33 cellular contexts compared by ENCODE assay signal in the genomic region with DNA sequence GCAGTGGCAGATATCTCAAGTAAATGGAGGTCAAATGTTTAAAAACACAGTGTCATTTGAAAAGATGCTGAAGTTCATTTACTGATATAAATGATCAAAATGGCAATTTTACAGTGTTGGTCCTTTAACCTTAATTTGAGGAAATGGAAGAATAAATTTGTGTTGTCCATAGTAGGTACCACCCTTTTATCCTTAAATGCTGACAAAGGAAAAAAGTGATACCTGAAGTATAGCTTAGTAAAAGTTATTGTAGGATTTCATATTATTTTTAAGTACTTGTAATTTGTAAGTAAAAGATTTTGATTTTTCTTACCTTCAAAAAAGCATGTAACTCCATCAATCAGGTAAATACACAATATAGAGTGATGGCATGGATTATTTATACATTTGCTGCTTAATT.
"Had no signal": no experiment of that assay in that cellular context is flagged by ENCODE, and none has a peak within 500 bp of the region (broad histone marks: within the 10 kb centered on the region; RNA-seq: fewer than 3 reads in every experiment).

No MANE protein-coding gene starts in this region.

- ATAC-seq: activated naive CD4-positive, alpha-beta T cell treated with anti-CD3 and anti-CD28 coated beads, Interleukin-2, amount 50 U/mL, for 72 hours; activated naive CD8-positive, alpha-beta T cell treated with anti-CD3 and anti-CD28 coated beads, Interleukin-2, amount 50 U/mL, for 24 hours; activated T-cell treated with anti-CD3 and anti-CD28 coated beads, Interleukin-2, amount 50 U/mL, for 4 hours; activated T-cell treated with anti-CD3 and anti-CD28 coated beads, Interleukin-2, amount 50 U/mL, for 72 hours; activated T-helper 17 cell treated with anti-CD3 and anti-CD28 coated beads, Interleukin-2, amount 50 U/mL, for 72 hours; body of pancreas had no signal

- H3K36me3 ChIP-seq: adrenal gland, ascending aorta, brain microvascular endothelial cell, breast epithelium, cardiac muscle cell had no signal

- H3K27me3 ChIP-seq: adrenal gland, ascending aorta, body of pancreas, brain microvascular endothelial cell, breast epithelium, cardiac muscle cell had no signal

- H3K9me3 ChIP-seq: adrenal gland, ascending aorta had no signal

- H3K4me1 ChIP-seq: adrenal gland, ascending aorta, body of pancreas, breast epithelium had no signal

- H3K4me3 ChIP-seq: adrenal gland, ascending aorta, body of pancreas, breast epithelium, cardiac muscle cell had no signal

- H3K27ac ChIP-seq: adrenal gland, ascending aorta, body of pancreas, brain microvascular endothelial cell, breast epithelium, cardiac muscle cell had no signal

- FAIRE-seq: astrocyte, bronchial epithelial cell had no signal

- DNase-seq: activated effector memory CD4-positive, alpha-beta T cell treated with anti-CD3 and anti-CD28 coated beads, Interleukin-2, amount 50 U/mL, for 16 hours; activated effector memory CD4-positive, alpha-beta T cell treated with Interleukin-2 at 50 U/mL for 16 hours; activated gamma-delta T cell; activated gamma-delta T cell treated with Interleukin-2 at 50 U/mL for 16 hours; activated naive CD4-positive, alpha-beta T cell; activated naive CD4-positive, alpha-beta T cell treated with anti-CD3 and anti-CD28 coated beads for 36 hours; activated naive CD4-positive, alpha-beta T cell treated with anti-CD3 and anti-CD28 coated beads, Interleukin-2, amount 10 ng/mL, durations not matched to agents 7 days and 5 days; activated naive CD4-positive, alpha-beta T cell treated with anti-CD3 and anti-CD28 coated beads, Interleukin-2, amount 50 U/mL, for 16 hours; activated naive CD4-positive, alpha-beta T cell treated with Interleukin-2 at 50 U/mL for 16 hours; activated naive CD8-positive, alpha-beta T cell treated with anti-CD3 and anti-CD28 coated beads for 36 hours; activated naive CD8-positive, alpha-beta T cell treated with anti-CD3 and anti-CD28 coated beads, Interleukin-2, amount 10 ng/mL, durations not matched to agents 7 days and 5 days; activated naive CD8-positive, alpha-beta T cell treated with anti-CD3 and anti-CD28 coated beads, Interleukin-2, amount 50 U/mL, for 24 hours; activated T-cell treated with anti-CD3 and anti-CD28 coated beads, Interleukin-2, amount 50 U/mL, for 24 hours; activated T-cell treated with anti-CD3 and anti-CD28 coated beads, Interleukin-2, amount 50 U/mL, for 4 hours; activated T-cell treated with anti-CD3 and anti-CD28 coated beads, Interleukin-2, amount 50 U/mL, for 48 hours; activated T-cell treated with anti-CD3 and anti-CD28 coated beads, Interleukin-2, amount 50 U/mL, for 72 hours; adrenal gland; amniotic stem cell; amygdala; anterior cingulate cortex; aorta; body of pancreas; brain microvascular endothelial cell; caudate nucleus; central memory CD4-positive, alpha-beta T cell; cerebellar nuclear complex had no signal
